Comparison of ENCODE assay signal across 8 cellular contexts in the genomic region with DNA sequence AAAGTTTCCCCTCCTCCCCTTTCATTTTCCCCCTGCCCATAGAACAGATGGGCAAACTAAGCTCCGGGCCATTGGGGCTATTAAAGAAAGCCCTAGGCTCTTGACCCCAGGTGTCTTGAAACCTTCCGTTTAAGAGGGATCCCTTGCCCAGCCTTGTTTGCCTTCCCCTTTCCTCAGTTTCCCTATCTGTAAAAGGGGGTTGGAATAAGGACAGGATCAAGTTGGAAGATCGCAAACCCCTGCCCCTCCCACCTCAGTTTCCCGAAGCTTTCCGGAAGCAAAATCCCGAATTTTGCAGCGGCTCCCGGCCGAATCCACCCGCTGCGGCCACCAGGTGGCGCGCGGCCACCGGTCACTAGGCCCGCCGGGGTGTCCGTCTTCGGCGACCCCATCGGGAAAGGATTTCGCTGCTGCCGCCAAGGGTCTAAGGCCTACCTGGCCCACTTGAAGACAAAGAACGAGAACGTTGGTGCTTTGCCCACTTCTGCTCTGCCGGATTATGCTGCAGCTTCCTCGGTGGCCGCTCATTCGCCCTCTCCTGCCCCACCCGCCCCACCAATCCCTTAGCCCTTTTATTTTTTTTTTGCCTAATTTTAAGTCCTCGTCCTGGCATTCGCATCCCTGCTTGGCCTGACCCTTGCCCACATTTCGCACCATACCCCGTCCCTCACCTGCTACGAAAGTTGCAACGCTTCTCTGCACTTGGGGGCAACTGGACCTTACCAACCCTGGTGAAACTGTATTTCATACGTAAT. TPM values are rescaled to one million over a fixed set of nuclear protein-coding genes. Genes with fewer than 3 reads are reported as not detected.
DNase-seq lines count a peak whose midpoint lies in the region; TF ChIP-seq lines count a peak whose summit lies in the region.

No MANE protein-coding gene starts in this region.

- peak; percentile 90 to 97 (median 96) for TF ChIP-seq CTCF in esophagus squamous epithelium (IDR thresholded peaks at IDR 0.05)
- TF ChIP-seq CTCF in testis (IDR thresholded peaks at IDR 0.05), result peak; percentile 96 to 97 (median 97)

- TF ChIP-seq POLR2A in esophagus squamous epithelium (IDR thresholded peaks at IDR 0.05), result no peak
- TF ChIP-seq POLR2A in testis (IDR thresholded peaks at IDR 0.05), result no peak

- no peaks in the 10 kb centered on the region for H3K9me3 ChIP-seq in esophagus squamous epithelium
- H3K9me3 ChIP-seq in testis, result no peaks in the 10 kb centered on the region

- H3K4me3 ChIP-seq in GM08714 (ENCODE audit: low read length) (peak overlapping the region; percentile 72), esophagus squamous epithelium (peak overlapping the region; percentile 81 to 99 (median 86)), testis (peak overlapping the region; percentile 88 to 97)

- H3K27me3 ChIP-seq in esophagus squamous epithelium, result peaks cover 0 to 50% (median 2%) of the 10 kb centered on the region in 4 donors
- H3K27me3 ChIP-seq in testis, result no peaks in the 10 kb centered on the region

- DNase-seq in 8988T, result peak; percentile 77
- peak; percentile 44 for DNase-seq in NCI-H2107 treated with DMSO at 0.1 percent for 48 hours (lab: John Stamatoyannopoulos, UW; ENCODE audit: unreplicated experiment)
- peak; percentile 80 for DNase-seq in activated CD8-positive, alpha-beta memory T cell treated with anti-CD3 and anti-CD28 coated beads, Interleukin-2, amount 50 U/mL, for 48 hours
- no peak for DNase-seq in esophagus squamous epithelium (lab: John Stamatoyannopoulos, UW)
- DNase-seq in mucosa of gallbladder (ENCODE audit: low spot score), result peak; percentile 64
- DNase-seq in testis, result peak; percentile 81
- DNase-seq in GF-D8 (lab: John Stamatoyannopoulos, UW), result no peak

- WGBS in esophagus squamous epithelium, 2 donors, result 16 to 24% methylated on average over 28 to 37 of the region's 37 CpGs
- 13 to 21% methylated on average over 22 to 37 of the region's 37 CpGs for WGBS in testis, 2 donors

- intact Hi-C loops in esophagus squamous epithelium (cut with DNase I) (loop anchor here (2.0 kb wide), 1 partner anchor 81 kb away; the partner anchor contains the start of gene WDR38), testis (cut with DNase I; ENCODE audit: low total_unique reads) (loop anchor here (2.0 to 10.0 kb wide), 2 partner anchors 81 to 373 kb away; partner anchors contain the start of genes SCAI and WDR38)

- peak overlapping the region; percentile 59 to 91 (median 84) for H3K27ac ChIP-seq in esophagus squamous epithelium
- peak overlapping the region; percentile 45 to 88 for H3K27ac ChIP-seq in testis

- H3K36me3 ChIP-seq in esophagus squamous epithelium (no peaks in the 10 kb centered on the region), testis (ENCODE audit: low read depth, missing control alignments) (no peaks in the 10 kb centered on the region)

- H3K4me1 ChIP-seq in esophagus squamous epithelium (peaks cover 15 to 56% (median 25%) of the 10 kb centered on the region in 3 donors), testis (peaks cover 16% of the 10 kb centered on the region)

RNA-seq across cellular contexts. Expression of gene NR6A1, which starts 0.9 kb away (rescaled TPM):
- total RNA-seq in esophagus squamous epithelium (1 to 10 TPM; 1.9 to 4.0 (median 2.7) TPM), mucosa of gallbladder (3.2 TPM), testis (100 to 1,000 TPM in 1 of 2 donors, 10 to 100 TPM in 1; 92.1 to 100 TPM)
- 54.6 TPM for polyA plus RNA-seq in testis (ENCODE audit: insufficient read depth, low read depth, low replicate concordance)

RNA-seq across cellular contexts. Expression of gene OLFML2A, which starts 4.9 kb away (rescaled TPM):
- total RNA-seq in esophagus squamous epithelium (10 to 100 TPM in 3 of 4 donors, 1 to 10 TPM in 1; 9.0 to 21.7 (median 13.6) TPM), mucosa of gallbladder (12.7 TPM), testis (1 to 10 TPM; 2.6 to 5.2 TPM)
- polyA plus RNA-seq in testis (ENCODE audit: insufficient read depth, low read depth, low replicate concordance), result 4.0 TPM

Comparison
In these comparisons a context has a peak if more than half of its experiments do, and no peak if none do; other contexts are left out.
1. DNase-seq: peak in 8988T (single experiment), NCI-H2107 treated with DMSO at 0.1 percent for 48 hours (single experiment), activated CD8-positive, alpha-beta memory T cell treated with anti-CD3 and anti-CD28 coated beads, Interleukin-2, amount 50 U/mL, for 48 hours (single experiment), mucosa of gallbladder (single experiment) and testis (single experiment); none in esophagus squamous epithelium (single experiment) and GF-D8 (single experiment).
2. RNA of gene NR6A1, which starts 0.9 kb away (total RNA-seq): 92.1 to 100 TPM in testis; 3.2 TPM in mucosa of gallbladder (single experiment) and 1.9 to 4.0 TPM in esophagus squamous epithelium; every median in the first group is over 10 times any median in the second.
3. Peak in every context shown above with its lines, with median percentiles within 50 percentile points of each other: H3K4me3 ChIP-seq.